In genomic region chr4:76002176-76002575, GRCh38 we compare ENCODE assay signal across 1 cellular context.
TF ChIP-seq lines count a peak whose summit lies in the region.

No MANE protein-coding gene starts in this region.

TF ChIP-seq in K562, 482 proteins besides CTCF, POLR2A, EP300 and RAD21 (continued from another document):
- no peak for TF ChIP-seq FOXP1 (CRISPR knock-in tag; IDR thresholded peaks at IDR 0.05)
- no peak for TF ChIP-seq ZNF140 (CRISPR knock-in tag; IDR thresholded peaks at IDR 0.05)
- no peak for TF ChIP-seq MXI1 (IDR thresholded peaks at IDR 0.05; ENCODE audit: low read depth, low read length)
- TF ChIP-seq ZFP30 (CRISPR knock-in tag; IDR thresholded peaks at IDR 0.05; ENCODE audit: borderline replicate concordance): no peak
